ENCODE assay signal across 8 cellular contexts in the genomic region with DNA sequence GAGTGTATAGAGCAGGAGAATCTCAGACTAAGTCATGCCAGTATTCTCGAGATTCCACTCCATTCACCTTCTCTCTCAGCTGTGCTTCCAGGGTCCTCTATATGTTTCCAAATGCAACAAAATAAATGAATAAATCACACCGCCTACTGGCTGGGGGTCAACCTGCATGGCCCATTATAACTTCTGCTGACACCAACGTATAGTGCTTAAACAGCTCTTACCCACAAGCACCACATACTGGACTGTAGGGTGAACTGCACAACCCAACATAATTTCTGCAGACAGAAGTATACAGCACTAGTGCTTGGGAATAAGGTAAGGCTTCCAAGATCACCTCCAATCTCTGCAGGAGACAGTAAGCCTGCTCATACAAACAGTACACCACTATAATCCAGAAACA. TPM values are rescaled to one million over a fixed set of nuclear protein-coding genes. Genes with fewer than 3 reads are reported as not detected.
DNase-seq lines count a peak whose midpoint lies in the region; FAIRE-seq and TF ChIP-seq lines count a peak whose summit lies in the region.

No MANE protein-coding gene starts in this region.

- 45 to 63% (median 59%) methylated on average over 3 of the region's 3 CpGs for WGBS in small intestine, 3 donors

- DNase-seq in SIG-M5 treated with dmso at 0.1 percent for 504 hours (lab: John Stamatoyannopoulos, UW; ENCODE audit: unreplicated experiment) (peak; percentile 63), SIG-M5 (lab: John Stamatoyannopoulos, UW) (no peak), HEK293T (ENCODE audit: extremely low spot score) (peak; percentile 49), MG63 (peak; percentile 30), cerebellar cortex (ENCODE audit: low spot score) (peak; percentile 22), small intestine (peak; percentile 77), RPMI8226 (no peak), T-helper 9 cell (no peak)

- H3K27me3 ChIP-seq in MG63 (no peaks in the 10 kb centered on the region), small intestine (ENCODE audit: control insufficient read depth in 2 of 2, insufficient read depth in 2 of 2, low read length in 2 of 2) (no peaks in the 10 kb centered on the region)

- no peak overlapping the region for H3K27ac ChIP-seq in small intestine (ENCODE audit: low read depth in 1 of 2, low read length in 1 of 2)

- H3K36me3 ChIP-seq in MG63 = no peaks in the 10 kb centered on the region
- no peaks in the 10 kb centered on the region for H3K36me3 ChIP-seq in small intestine (ENCODE audit: control insufficient read depth in 2 of 2, insufficient read depth in 2 of 2, low read length in 2 of 2)

- POLR2A ChIA-PET in HEK293T (lab: Yijun Ruan, JAX) = no interaction called here

- FAIRE-seq in small intestine (lab: Jason Lieb, UNC) = no peak

- peaks cover 0 to 6% of the 10 kb centered on the region in 2 donors for H3K4me1 ChIP-seq in small intestine (ENCODE audit: control insufficient read depth in 2 of 2, insufficient read depth in 1 of 2, low read depth in 1 of 2, low read length in 1 of 2)

- CTCF ChIA-PET in HEK293T (lab: Yijun Ruan, JAX) = no interaction called here

- H3K9me3 ChIP-seq in MG63 (no peaks in the 10 kb centered on the region), small intestine (ENCODE audit: control insufficient read depth, low read depth) (no peaks in the 10 kb centered on the region)

- H3K4me3 ChIP-seq in MG63 = no peak overlapping the region
- no peak overlapping the region for H3K4me3 ChIP-seq in small intestine (ENCODE audit: low read depth in 1 of 2, low read length in 2 of 2)

TF ChIP-seq in HEK293T, 16 proteins besides CTCF, POLR2A, EP300 and RAD21:
- TF ChIP-seq NFRKB (IDR thresholded peaks at IDR 0.05) (no peak), FOXM1 (IDR thresholded peaks at IDR 0.05; ENCODE audit: borderline replicate concordance) (no peak), ARNT (IDR thresholded peaks at IDR 0.05) (no peak), FOXA1 (IDR thresholded peaks at IDR 0.05) (no peak), L3MBTL2 (conservative IDR thresholded peaks at IDR 0.05) (no peak), SP1 (IDR thresholded peaks at IDR 0.05) (no peak), LEF1 (IDR thresholded peaks at IDR 0.05; ENCODE audit: borderline replicate concordance) (no peak), SUZ12 (IDR thresholded peaks at IDR 0.05) (no peak), HDGF (IDR thresholded peaks at IDR 0.05; ENCODE audit: borderline replicate concordance) (no peak), ELF4 (IDR thresholded peaks at IDR 0.05) (no peak), BHLHE40 (IDR thresholded peaks at IDR 0.05; ENCODE audit: borderline replicate concordance) (no peak), FOXK2 (IDR thresholded peaks at IDR 0.05) (no peak), ZNF384 (IDR thresholded peaks at IDR 0.05) (no peak)
- TF ChIP-seq, protein P1, sequence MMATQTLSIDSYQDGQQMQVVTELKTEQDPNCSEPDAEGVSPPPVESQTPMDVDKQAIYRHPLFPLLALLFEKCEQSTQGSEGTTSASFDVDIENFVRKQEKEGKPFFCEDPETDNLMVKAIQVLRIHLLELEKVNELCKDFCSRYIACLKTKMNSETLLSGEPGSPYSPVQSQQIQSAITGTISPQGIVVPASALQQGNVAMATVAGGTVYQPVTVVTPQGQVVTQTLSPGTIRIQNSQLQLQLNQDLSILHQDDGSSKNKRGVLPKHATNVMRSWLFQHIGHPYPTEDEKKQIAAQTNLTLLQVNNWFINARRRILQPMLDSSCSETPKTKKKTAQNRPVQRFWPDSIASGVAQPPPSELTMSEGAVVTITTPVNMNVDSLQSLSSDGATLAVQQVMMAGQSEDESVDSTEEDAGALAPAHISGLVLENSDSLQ (IDR thresholded peaks at IDR 0.05) = no peak
TF ChIP-seq in HEK293T: peak in this region for 0.

RNA-seq across cellular contexts. Expression of a gene that starts 33.1 kb away (rescaled TPM):
- not detected in 2 replicates for total RNA-seq in MG63 (2014; rRNA removed; shearing (Covaris generic); ENCODE audit: low replicate concordance)
- 1 to 10 TPM; 1.6 to 8.7 (median 5.6) TPM for polyA plus RNA-seq in small intestine

Comparison
In these comparisons a context has a peak if more than half of its experiments do, and no peak if none do; other contexts are left out.
1. DNase-seq: peak in SIG-M5 treated with dmso at 0.1 percent for 504 hours (single experiment), HEK293T (single experiment), MG63 (single experiment), cerebellar cortex (single experiment) and small intestine (single experiment); none in SIG-M5 (single experiment), RPMI8226 (single experiment) and T-helper 9 cell (single experiment).